ENCODE assay signal across 8 cellular contexts in the genomic region with DNA sequence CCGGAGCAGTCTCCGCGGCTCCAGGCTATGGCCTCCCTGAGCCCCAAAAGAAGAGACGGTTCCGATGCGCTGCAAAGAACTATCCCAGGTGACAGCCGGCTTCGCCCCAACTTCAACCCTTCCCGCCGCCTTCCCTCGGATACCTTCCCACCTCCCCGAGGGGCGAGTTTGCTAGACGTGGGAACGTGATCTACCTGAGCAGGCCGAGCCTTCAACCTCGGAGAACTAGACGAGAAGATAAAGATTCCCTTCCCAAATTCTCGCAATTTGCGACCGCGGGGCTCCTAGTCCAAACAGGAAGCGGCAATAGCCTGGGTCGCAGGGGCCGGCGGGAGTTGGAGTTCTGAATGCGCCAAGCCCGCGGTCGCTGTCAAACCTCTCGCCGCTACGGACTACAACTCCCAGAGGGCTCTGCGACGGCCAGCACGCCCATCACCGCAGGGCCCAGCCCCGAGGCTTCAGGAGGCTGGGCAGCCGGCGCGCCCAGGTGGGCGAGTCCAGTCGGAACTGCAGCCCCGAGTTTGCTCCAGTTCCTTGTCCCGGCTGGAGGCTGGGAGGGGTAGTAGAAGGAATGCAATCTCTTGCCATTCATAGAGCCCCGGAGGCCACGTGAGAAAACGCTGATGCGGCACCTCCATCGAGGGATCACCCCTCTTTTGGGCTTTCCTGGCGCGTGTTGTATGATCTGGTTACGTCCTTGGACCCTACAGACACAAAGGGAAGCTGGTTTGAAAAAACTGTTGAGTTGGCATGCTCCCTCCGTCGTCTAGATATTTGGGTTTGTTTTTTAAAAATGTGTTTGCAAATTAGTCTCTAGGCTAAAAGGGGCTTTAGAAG. TPM values are rescaled to one million over a fixed set of nuclear protein-coding genes. Genes with fewer than 3 reads are reported as not detected.
DNase-seq lines count a peak whose midpoint lies in the region; ATAC-seq and TF ChIP-seq lines count a peak whose summit lies in the region.

A gene with protein sequence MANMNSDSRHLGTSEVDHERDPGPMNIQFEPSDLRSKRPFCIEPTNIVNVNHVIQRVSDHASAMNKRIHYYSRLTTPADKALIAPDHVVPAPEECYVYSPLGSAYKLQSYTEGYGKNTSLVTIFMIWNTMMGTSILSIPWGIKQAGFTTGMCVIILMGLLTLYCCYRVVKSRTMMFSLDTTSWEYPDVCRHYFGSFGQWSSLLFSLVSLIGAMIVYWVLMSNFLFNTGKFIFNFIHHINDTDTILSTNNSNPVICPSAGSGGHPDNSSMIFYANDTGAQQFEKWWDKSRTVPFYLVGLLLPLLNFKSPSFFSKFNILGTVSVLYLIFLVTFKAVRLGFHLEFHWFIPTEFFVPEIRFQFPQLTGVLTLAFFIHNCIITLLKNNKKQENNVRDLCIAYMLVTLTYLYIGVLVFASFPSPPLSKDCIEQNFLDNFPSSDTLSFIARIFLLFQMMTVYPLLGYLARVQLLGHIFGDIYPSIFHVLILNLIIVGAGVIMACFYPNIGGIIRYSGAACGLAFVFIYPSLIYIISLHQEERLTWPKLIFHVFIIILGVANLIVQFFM (minus strand): TSS at position 302 of the 837 bp plus-strand sequence. CDS start 14,366 bp downstream, outside the sequence.

- TF ChIP-seq POLR2A in lower leg skin (IDR thresholded peaks at IDR 0.05) = no peak

- H3K4me3 Mint-ChIP-seq in CD14-positive monocyte = peak within 1 kb of the TSS; percentile 99 to 100

- intact Hi-C loops in CD14-positive monocyte (cut with micrococcal nuclease) (loop anchor here in 1 of 2 donors (10.0 kb wide), 1 partner anchor 193 kb away; no protein-coding TSS in a partner anchor), lower leg skin (cut with DNase I; ENCODE audit: low total_unique reads) (no loop called here)

- 2% methylated on average over 30 to 37 of the region's 55 CpGs for WGBS in lower leg skin, 2 donors

- H3K4me3 ChIP-seq in lower leg skin (ENCODE audit: low read depth, poor library complexity, severe bottlenecking) = peak within 1 kb of the TSS; percentile 90

- peaks cover 14 to 16% of the 10 kb centered on the region in 2 donors for H3K36me3 Mint-ChIP-seq in CD14-positive monocyte

- H3K27ac Mint-ChIP-seq in CD14-positive monocyte = peak within 1 kb of the TSS; percentile 90 to 98 (median 93)

- H3K9me3 Mint-ChIP-seq in CD14-positive monocyte = peaks cover 0 to 4% (median 0%) of the 10 kb centered on the region in 7 donors

- peaks cover 0 to 4% (median 1%) of the 10 kb centered on the region in 3 donors for H3K27me3 Mint-ChIP-seq in CD14-positive monocyte (ENCODE audit: low read depth in 3 of 3)

- peak; percentile 100 for ATAC-seq in GM19397 (IDR thresholded peaks at IDR 0.05; ENCODE audit: unreplicated experiment)
- peak; percentile 100 for ATAC-seq in HG03571 (IDR thresholded peaks at IDR 0.05; ENCODE audit: unreplicated experiment)

- peaks cover 13% of the 10 kb centered on the region for H3K4me1 Mint-ChIP-seq in CD14-positive monocyte

- peak; percentile 92 for DNase-seq in CD14-positive monocyte (ENCODE audit: low spot score)
- DNase-seq in NCI-H82 (lab: John Stamatoyannopoulos, UW) = peak; percentile 95
- peak; percentile 93 to 95 for DNase-seq in activated CD4-positive, alpha-beta T cell treated with anti-CD3 and anti-CD28 coated beads, Interleukin-2, amount 50 U/mL, for 48 hours
- DNase-seq in ecto neural progenitor cell (ENCODE audit: low spot score) = peak; percentile 96
- DNase-seq in lower leg skin (ENCODE audit: low spot score in 2 of 2) = peak; percentile 94 to 99
- DNase-seq in stimulated activated CD4-positive, alpha-beta T cell treated with anti-CD3 and anti-CD28 coated beads, Interleukin-4, amount 100 ng/mL, for 48 hours (ENCODE audit: low read depth in 2 of 2) = peak; percentile 88 to 93

- TF ChIP-seq CTCF in CD14-positive monocyte (IDR thresholded peaks at IDR 0.05) = no peak
- TF ChIP-seq CTCF in lower leg skin (IDR thresholded peaks at IDR 0.05) = no peak

RNA-seq across cellular contexts. Expression of the gene that starts here (rescaled TPM):
- polyA plus RNA-seq in CD14-positive monocyte = 10 to 100 TPM; 14.1 to 15.2 TPM
- total RNA-seq in lower leg skin = 10 to 100 TPM in 3 of 4 donors, 1 to 10 TPM in 1; 8.5 to 21.3 (median 16.7) TPM

Comparison
In these comparisons a context has a peak if more than half of its experiments do, and no peak if none do; other contexts are left out.
1. Peak in every context shown above with its lines: DNase-seq, ATAC-seq and H3K4me3 ChIP-seq.